22 cellular contexts compared by ENCODE assay signal in genomic region chr11:92048415-92048814, GRCh38.
DNase-seq lines count a peak whose midpoint lies in the region; TF ChIP-seq lines count a peak whose summit lies in the region.
"Had no signal": no experiment of that assay in that cellular context is flagged by ENCODE, and none has a peak within 500 bp of the region (broad histone marks: within the 10 kb centered on the region; RNA-seq: fewer than 3 reads in every experiment).

No MANE protein-coding gene starts in this region.

- BruUV-seq in PC-9 (replicated peaks; lab: Mats Ljungman, UMichigan), result no TSS peak

- H3F3A ChIP-seq in PC-9 (ENCODE audit: insufficient read depth, low read depth), result no peaks in the 10 kb centered on the region

- POLR2A ChIA-PET in PC-9 (lab: Charles Lee; ENCODE audit: unreplicated experiment), result no interaction called here

- H3K27me3 ChIP-seq in PC-9 (ENCODE audit: insufficient read depth, low read depth), result no peaks in the 10 kb centered on the region
- H3K27me3 ChIP-seq: heart right ventricle, tibial nerve had no signal

- intact Hi-C loops in PC-9 (cut with micrococcal nuclease; ENCODE audit: unreplicated experiment), result no loop called here

- no peak overlapping the region for H3K27ac ChIP-seq in PC-9
- no peak overlapping the region for H3K27ac ChIP-seq in epithelial cell of prostate
- H3K27ac ChIP-seq: heart right ventricle, tibial nerve had no signal

- no peak for TF ChIP-seq CTCF in PC-9 (conservative IDR thresholded peaks at IDR 0.05)

- H3K79me2 ChIP-seq in PC-9 (ENCODE audit: low read depth), result no peaks in the 10 kb centered on the region

- H3K9me2 ChIP-seq in PC-9 (ENCODE audit: insufficient read depth), result no peaks in the 10 kb centered on the region

- peak; percentile 12 for DNase-seq in COLO668 (lab: John Stamatoyannopoulos, UW; ENCODE audit: unreplicated experiment)
- peak; percentile 32 for DNase-seq in Daoy (ENCODE audit: low read depth)
- peak; percentile 70 to 71 for DNase-seq in PC-9
- peak; percentile 37 for DNase-seq in epithelial cell of prostate (ENCODE audit: low read depth, low spot score)
- no peak for DNase-seq in medulla oblongata (ENCODE audit: extremely low spot score)
- no peak for DNase-seq in stimulated activated naive CD4-positive, alpha-beta T cell (lab: John Stamatoyannopoulos, UW)
- no peak for DNase-seq in NCI-H1930 (lab: John Stamatoyannopoulos, UW)
- DNase-seq: activated CD4-positive, CD25-positive, alpha-beta regulatory T cell treated with anti-CD3 and anti-CD28 coated beads, Interleukin-2, amount 50 U/mL, for 72 hours; activated CD8-positive, alpha-beta T cell treated with anti-CD3 and anti-CD28 coated beads for 36 hours; activated effector memory CD4-positive, alpha-beta T cell treated with anti-CD3 and anti-CD28 coated beads, Interleukin-2, amount 50 U/mL, for 16 hours; CD4-positive, CD25-positive, alpha-beta regulatory T cell; DMS79; H7; heart right ventricle; naive thymus-derived CD4-positive, alpha-beta T cell; NCI-H2107; NCI-H526 treated with DMSO at 0.1 percent for 48 hours; nucleus accumbens; SHP77 treated with DMSO at 0.1 percent for 48 hours; stimulated activated CD8-positive, alpha-beta memory T cell treated with anti-CD3 and anti-CD28 coated beads, Interleukin-4, amount 100 ng/mL, for 48 hours; T-cell had no signal

- H3K36me3 ChIP-seq in PC-9 (ENCODE audit: low read depth), result no peaks in the 10 kb centered on the region
- H3K36me3 ChIP-seq: heart right ventricle, tibial nerve had no signal

- CTCF ChIA-PET in PC-9 (lab: Charles Lee), result no interaction called here

- no peaks in the 10 kb centered on the region for H3K9me3 ChIP-seq in PC-9 (ENCODE audit: insufficient read depth, low read depth)
- H3K9me3 ChIP-seq: heart right ventricle, tibial nerve had no signal

- no peak overlapping the region for H2AFZ ChIP-seq in PC-9

- no peak overlapping the region for H3K4me3 ChIP-seq in PC-9
- H3K4me3 ChIP-seq: heart right ventricle, tibial nerve had no signal

- H3K4me1 ChIP-seq in PC-9 (replicated peaks; ENCODE audit: insufficient read depth), result peaks cover 8% of the 10 kb centered on the region; the same call in 1 of the 2 replicates
- H3K4me1 ChIP-seq: heart right ventricle, tibial nerve had no signal

- no peak overlapping the region for H3K4me2 ChIP-seq in PC-9

- H4K20me1 ChIP-seq in PC-9 (ENCODE audit: insufficient read depth), result no peaks in the 10 kb centered on the region

Comparison
In these comparisons a context has a peak if more than half of its experiments do, and no peak if none do; other contexts are left out.
1. DNase-seq: peak in COLO668 (single experiment), Daoy (single experiment), PC-9 (2 of 2) and epithelial cell of prostate (single experiment); none in medulla oblongata (single experiment), stimulated activated naive CD4-positive, alpha-beta T cell (0 of 6) and NCI-H1930 (0 of 2).